1 cellular context compared by ENCODE assay signal in the genomic region with DNA sequence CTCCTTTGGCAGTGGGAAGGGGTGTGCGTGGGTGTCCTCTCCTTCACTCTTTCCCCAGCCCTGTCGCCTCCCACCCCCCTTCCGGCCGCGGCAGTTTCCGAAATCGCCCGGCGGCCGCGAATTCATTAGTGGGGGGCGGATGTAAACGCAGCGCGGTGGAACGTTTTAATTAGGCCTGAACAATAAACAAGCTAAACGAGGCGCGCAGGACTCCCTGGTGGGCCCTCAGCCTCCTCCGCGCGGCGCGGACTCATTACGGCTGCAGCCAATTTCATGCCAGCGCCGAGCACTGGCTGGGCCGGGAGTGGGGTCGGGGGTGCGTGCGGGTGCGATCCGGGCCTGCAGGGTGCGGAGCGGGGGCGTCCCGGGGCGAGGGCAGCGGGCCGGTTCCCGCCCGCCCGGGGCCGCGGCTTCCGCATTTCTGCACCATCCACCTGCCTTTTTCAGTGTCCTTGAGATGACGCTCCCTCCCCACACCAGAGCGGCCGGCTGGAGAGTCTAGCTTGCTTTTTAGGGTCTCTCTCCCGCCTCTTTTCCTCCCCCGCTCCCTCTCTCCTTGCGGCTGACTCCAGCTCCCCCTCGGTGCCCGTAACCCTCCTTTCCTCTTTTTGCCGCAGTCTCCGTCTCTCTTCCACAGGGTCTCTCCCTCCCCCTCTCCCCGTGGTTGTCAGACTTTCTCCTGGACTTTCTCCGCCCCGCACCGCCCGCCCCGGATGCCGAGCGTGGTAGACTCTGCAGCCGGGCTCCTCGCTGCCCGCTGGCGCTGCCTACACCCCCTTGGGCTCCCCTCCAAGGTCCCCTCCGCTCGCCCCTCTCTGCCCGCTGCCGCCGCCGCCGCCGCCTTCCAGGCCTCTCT.
TF ChIP-seq lines count a peak whose summit lies in the region.

A gene (minus strand): TSS at position 644 of the 856 bp plus-strand sequence.

TF ChIP-seq in GM12878, 131 proteins besides CTCF, POLR2A, EP300 and RAD21 (continued from another document):
- TF ChIP-seq, protein P1, sequence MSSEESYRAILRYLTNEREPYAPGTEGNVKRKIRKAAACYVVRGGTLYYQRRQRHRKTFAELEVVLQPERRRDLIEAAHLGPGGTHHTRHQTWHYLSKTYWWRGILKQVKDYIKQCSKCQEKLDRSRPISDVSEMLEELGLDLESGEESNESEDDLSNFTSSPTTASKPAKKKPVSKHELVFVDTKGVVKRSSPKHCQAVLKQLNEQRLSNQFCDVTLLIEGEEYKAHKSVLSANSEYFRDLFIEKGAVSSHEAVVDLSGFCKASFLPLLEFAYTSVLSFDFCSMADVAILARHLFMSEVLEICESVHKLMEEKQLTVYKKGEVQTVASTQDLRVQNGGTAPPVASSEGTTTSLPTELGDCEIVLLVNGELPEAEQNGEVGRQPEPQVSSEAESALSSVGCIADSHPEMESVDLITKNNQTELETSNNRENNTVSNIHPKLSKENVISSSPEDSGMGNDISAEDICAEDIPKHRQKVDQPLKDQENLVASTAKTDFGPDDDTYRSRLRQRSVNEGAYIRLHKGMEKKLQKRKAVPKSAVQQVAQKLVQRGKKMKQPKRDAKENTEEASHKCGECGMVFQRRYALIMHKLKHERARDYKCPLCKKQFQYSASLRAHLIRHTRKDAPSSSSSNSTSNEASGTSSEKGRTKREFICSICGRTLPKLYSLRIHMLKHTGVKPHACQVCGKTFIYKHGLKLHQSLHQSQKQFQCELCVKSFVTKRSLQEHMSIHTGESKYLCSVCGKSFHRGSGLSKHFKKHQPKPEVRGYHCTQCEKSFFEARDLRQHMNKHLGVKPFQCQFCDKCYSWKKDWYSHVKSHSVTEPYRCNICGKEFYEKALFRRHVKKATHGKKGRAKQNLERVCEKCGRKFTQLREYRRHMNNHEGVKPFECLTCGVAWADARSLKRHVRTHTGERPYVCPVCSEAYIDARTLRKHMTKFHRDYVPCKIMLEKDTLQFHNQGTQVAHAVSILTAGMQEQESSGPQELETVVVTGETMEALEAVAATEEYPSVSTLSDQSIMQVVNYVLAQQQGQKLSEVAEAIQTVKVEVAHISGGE (CRISPR knock-in tag; IDR thresholded peaks at IDR 0.05): no peak
- TF ChIP-seq SIX5 (IDR thresholded peaks at IDR 0.05; ENCODE audit: low read depth, low read length, severe bottlenecking): no peak
- TF ChIP-seq ESRRA (IDR thresholded peaks at IDR 0.05; ENCODE audit: low read length): no peak
- no peak for TF ChIP-seq NRF1 (conservative IDR thresholded peaks at IDR 0.05; ENCODE audit: low read depth, low read length)
- TF ChIP-seq POU2F2 (IDR thresholded peaks at IDR 0.05; ENCODE audit: borderline replicate concordance, low read depth, low read length): no peak
- TF ChIP-seq SPI1 (IDR thresholded peaks at IDR 0.05; ENCODE audit: borderline replicate concordance, insufficient read depth, low read depth, low read length): peak; percentile 72
- no peak; the same call in 1 of the 2 replicates for TF ChIP-seq SIN3A (IDR thresholded peaks at IDR 0.05; ENCODE audit: low read depth, low read length)
- TF ChIP-seq, protein P2, sequence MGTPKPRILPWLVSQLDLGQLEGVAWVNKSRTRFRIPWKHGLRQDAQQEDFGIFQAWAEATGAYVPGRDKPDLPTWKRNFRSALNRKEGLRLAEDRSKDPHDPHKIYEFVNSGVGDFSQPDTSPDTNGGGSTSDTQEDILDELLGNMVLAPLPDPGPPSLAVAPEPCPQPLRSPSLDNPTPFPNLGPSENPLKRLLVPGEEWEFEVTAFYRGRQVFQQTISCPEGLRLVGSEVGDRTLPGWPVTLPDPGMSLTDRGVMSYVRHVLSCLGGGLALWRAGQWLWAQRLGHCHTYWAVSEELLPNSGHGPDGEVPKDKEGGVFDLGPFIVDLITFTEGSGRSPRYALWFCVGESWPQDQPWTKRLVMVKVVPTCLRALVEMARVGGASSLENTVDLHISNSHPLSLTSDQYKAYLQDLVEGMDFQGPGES (IDR thresholded peaks at IDR 0.05): no peak
- TF ChIP-seq KLF5 (IDR thresholded peaks at IDR 0.05; ENCODE audit: partially characterized antibody): no peak
- TF ChIP-seq, protein P3, sequence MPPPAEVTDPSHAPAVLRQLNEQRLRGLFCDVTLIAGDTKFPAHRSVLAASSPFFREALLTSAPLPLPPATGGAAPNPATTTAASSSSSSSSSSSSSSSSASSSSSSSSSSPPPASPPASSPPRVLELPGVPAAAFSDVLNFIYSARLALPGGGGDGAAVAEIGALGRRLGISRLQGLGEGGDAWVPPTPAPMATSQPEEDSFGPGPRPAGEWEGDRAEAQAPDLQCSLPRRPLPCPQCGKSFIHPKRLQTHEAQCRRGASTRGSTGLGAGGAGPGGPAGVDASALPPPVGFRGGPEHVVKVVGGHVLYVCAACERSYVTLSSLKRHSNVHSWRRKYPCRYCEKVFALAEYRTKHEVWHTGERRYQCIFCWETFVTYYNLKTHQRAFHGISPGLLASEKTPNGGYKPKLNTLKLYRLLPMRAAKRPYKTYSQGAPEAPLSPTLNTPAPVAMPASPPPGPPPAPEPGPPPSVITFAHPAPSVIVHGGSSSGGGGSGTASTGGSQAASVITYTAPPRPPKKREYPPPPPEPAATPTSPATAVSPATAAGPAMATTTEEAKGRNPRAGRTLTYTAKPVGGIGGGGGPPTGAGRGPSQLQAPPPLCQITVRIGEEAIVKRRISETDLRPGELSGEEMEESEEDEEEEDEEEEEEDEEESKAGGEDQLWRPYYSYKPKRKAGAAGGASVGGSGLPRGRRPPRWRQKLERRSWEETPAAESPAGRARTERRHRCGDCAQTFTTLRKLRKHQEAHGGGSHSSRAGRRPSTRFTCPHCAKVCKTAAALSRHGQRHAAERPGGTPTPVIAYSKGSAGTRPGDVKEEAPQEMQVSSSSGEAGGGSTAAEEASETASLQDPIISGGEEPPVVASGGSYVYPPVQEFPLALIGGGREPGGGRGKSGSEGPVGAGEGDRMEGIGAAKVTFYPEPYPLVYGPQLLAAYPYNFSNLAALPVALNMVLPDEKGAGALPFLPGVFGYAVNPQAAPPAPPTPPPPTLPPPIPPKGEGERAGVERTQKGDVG (CRISPR knock-in tag; IDR thresholded peaks at IDR 0.05): 0 out of 2 replicates have a peak, but pooled peaks have one; percentile 62
- TF ChIP-seq YBX1 (IDR thresholded peaks at IDR 0.05): no peak
- no peak for TF ChIP-seq SREBF2 (IDR thresholded peaks at IDR 0.05; ENCODE audit: low read length)
- peak; percentile 78 for TF ChIP-seq IKZF1 (conservative IDR thresholded peaks at IDR 0.05)
- no peak for TF ChIP-seq SMAD1 (IDR thresholded peaks at IDR 0.05; ENCODE audit: low read depth, partially characterized antibody)
- 0 out of 4 replicates have a peak, but pooled peaks of 1 of the 2 experiments have one; percentile 16 for TF ChIP-seq ETV6 (conservative IDR thresholded peaks at IDR 0.05 in 1 of 2, IDR thresholded peaks at IDR 0.05 in 1 of 2; ENCODE audit: borderline replicate concordance in 1 of 2, low read depth in 1 of 2)
- TF ChIP-seq DPF2 (IDR thresholded peaks at IDR 0.05): peak; percentile 96
- TF ChIP-seq ZNF274 (IDR thresholded peaks at IDR 0.05; ENCODE audit: insufficient read depth, insufficient read length): no peak
- TF ChIP-seq CBX3 (IDR thresholded peaks at IDR 0.05; ENCODE audit: borderline replicate concordance, low read depth): no peak
- no peak for TF ChIP-seq PML (IDR thresholded peaks at IDR 0.05; ENCODE audit: low read length)
- TF ChIP-seq BMI1 (IDR thresholded peaks at IDR 0.05; ENCODE audit: borderline replicate concordance): no peak
- TF ChIP-seq LARP7 (IDR thresholded peaks at IDR 0.05): peak; percentile 67
- TF ChIP-seq CHD4 (IDR thresholded peaks at IDR 0.05): no peak
- TF ChIP-seq TARDBP (IDR thresholded peaks at IDR 0.05; ENCODE audit: borderline replicate concordance): no peak
- peak; percentile 85 for TF ChIP-seq ZNF207 (IDR thresholded peaks at IDR 0.05; ENCODE audit: borderline replicate concordance)
- TF ChIP-seq EZH2 (IDR thresholded peaks at IDR 0.05; ENCODE audit: borderline replicate concordance, control insufficient read depth, low read depth, low read length): no peak
- TF ChIP-seq JUNB (IDR thresholded peaks at IDR 0.05): no peak
- TF ChIP-seq MTA3 (IDR thresholded peaks at IDR 0.05; ENCODE audit: borderline replicate concordance, low read length): no peak
- TF ChIP-seq, protein P4, sequence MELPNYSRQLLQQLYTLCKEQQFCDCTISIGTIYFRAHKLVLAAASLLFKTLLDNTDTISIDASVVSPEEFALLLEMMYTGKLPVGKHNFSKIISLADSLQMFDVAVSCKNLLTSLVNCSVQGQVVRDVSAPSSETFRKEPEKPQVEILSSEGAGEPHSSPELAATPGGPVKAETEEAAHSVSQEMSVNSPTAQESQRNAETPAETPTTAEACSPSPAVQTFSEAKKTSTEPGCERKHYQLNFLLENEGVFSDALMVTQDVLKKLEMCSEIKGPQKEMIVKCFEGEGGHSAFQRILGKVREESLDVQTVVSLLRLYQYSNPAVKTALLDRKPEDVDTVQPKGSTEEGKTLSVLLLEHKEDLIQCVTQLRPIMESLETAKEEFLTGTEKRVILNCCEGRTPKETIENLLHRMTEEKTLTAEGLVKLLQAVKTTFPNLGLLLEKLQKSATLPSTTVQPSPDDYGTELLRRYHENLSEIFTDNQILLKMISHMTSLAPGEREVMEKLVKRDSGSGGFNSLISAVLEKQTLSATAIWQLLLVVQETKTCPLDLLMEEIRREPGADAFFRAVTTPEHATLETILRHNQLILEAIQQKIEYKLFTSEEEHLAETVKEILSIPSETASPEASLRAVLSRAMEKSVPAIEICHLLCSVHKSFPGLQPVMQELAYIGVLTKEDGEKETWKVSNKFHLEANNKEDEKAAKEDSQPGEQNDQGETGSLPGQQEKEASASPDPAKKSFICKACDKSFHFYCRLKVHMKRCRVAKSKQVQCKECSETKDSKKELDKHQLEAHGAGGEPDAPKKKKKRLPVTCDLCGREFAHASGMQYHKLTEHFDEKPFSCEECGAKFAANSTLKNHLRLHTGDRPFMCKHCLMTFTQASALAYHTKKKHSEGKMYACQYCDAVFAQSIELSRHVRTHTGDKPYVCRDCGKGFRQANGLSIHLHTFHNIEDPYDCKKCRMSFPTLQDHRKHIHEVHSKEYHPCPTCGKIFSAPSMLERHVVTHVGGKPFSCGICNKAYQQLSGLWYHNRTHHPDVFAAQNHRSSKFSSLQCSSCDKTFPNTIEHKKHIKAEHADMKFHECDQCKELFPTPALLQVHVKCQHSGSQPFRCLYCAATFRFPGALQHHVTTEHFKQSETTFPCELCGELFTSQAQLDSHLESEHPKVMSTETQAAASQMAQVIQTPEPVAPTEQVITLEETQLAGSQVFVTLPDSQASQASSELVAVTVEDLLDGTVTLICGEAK (IDR thresholded peaks at IDR 0.05; ENCODE audit: borderline replicate concordance): no peak
- peak; percentile 70 for TF ChIP-seq NR2F1 (conservative IDR thresholded peaks at IDR 0.05)
- peak; percentile 47 for TF ChIP-seq EED (IDR thresholded peaks at IDR 0.05; ENCODE audit: low read depth)
- TF ChIP-seq CREB1 (IDR thresholded peaks at IDR 0.05; ENCODE audit: low read depth): no peak
- no peak for TF ChIP-seq ZNF384 (IDR thresholded peaks at IDR 0.05; ENCODE audit: borderline replicate concordance, low read depth, low read length)
- TF ChIP-seq, protein P5, sequence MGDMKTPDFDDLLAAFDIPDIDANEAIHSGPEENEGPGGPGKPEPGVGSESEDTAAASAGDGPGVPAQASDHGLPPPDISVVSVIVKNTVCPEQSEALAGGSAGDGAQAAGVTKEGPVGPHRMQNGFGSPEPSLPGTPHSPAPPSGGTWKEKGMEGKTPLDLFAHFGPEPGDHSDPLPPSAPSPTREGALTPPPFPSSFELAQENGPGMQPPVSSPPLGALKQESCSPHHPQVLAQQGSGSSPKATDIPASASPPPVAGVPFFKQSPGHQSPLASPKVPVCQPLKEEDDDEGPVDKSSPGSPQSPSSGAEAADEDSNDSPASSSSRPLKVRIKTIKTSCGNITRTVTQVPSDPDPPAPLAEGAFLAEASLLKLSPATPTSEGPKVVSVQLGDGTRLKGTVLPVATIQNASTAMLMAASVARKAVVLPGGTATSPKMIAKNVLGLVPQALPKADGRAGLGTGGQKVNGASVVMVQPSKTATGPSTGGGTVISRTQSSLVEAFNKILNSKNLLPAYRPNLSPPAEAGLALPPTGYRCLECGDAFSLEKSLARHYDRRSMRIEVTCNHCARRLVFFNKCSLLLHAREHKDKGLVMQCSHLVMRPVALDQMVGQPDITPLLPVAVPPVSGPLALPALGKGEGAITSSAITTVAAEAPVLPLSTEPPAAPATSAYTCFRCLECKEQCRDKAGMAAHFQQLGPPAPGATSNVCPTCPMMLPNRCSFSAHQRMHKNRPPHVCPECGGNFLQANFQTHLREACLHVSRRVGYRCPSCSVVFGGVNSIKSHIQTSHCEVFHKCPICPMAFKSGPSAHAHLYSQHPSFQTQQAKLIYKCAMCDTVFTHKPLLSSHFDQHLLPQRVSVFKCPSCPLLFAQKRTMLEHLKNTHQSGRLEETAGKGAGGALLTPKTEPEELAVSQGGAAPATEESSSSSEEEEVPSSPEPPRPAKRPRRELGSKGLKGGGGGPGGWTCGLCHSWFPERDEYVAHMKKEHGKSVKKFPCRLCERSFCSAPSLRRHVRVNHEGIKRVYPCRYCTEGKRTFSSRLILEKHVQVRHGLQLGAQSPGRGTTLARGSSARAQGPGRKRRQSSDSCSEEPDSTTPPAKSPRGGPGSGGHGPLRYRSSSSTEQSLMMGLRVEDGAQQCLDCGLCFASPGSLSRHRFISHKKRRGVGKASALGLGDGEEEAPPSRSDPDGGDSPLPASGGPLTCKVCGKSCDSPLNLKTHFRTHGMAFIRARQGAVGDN (IDR thresholded peaks at IDR 0.05): peak; percentile 88
- TF ChIP-seq ZNF217 (IDR thresholded peaks at IDR 0.05): peak; percentile 84
- TF ChIP-seq SP1 (IDR thresholded peaks at IDR 0.05; ENCODE audit: low read depth, low read length): no peak
- 0 out of 2 replicates have a peak, but pooled peaks have one; percentile 30 for TF ChIP-seq TCF3 (IDR thresholded peaks at IDR 0.05; ENCODE audit: borderline replicate concordance, insufficient read depth, low read depth, low read length)
